Comparison of ENCODE assay signal across 14 cellular contexts in genomic region chr18:59718108-59719057, GRCh38. TPM values are rescaled to one million over a fixed set of nuclear protein-coding genes. Genes with fewer than 3 reads are reported as not detected.
DNase-seq lines count a peak whose midpoint lies in the region; ATAC-seq and TF ChIP-seq lines count a peak whose summit lies in the region.
"Had no signal": no experiment of that assay in that cellular context is flagged by ENCODE, and none has a peak within 500 bp of the region (broad histone marks: within the 10 kb centered on the region; RNA-seq: fewer than 3 reads in every experiment).

No MANE protein-coding gene starts in this region.

- peak overlapping the region; percentile 97 for H3K4ac ChIP-seq in IMR-90 (ENCODE audit: low read depth, low read length)

- 38% methylated on average over 3 of the region's 7 CpGs; no CpG with 5 or more reads in 1 of the 2 experiments for WGBS in IMR-90 (ENCODE audit: extremely low coverage in 2 of 2, insufficient read length in 1 of 2), 2 experiments

- peaks cover 29% of the 10 kb centered on the region for H3K9me1 ChIP-seq in IMR-90 (ENCODE audit: insufficient read depth, low read length)

- BruUV-seq in IMR-90 (replicated peaks; lab: Mats Ljungman, UMichigan): no TSS peak

- peak overlapping the region; percentile 93 for H2AK5ac ChIP-seq in IMR-90 (ENCODE audit: low read depth, low read length)

- H3K27ac ChIP-seq in IMR-90 (ENCODE audit: insufficient read depth, low read length): peak overlapping the region; percentile 58
- peak overlapping the region; percentile 55 for H3K27ac ChIP-seq in brain microvascular endothelial cell
- H3K27ac ChIP-seq: SK-N-MC had no signal

- peak; percentile 62 for ATAC-seq in IMR-90 (ENCODE audit: low read depth)
- ATAC-seq in GM19455 (IDR thresholded peaks at IDR 0.05; ENCODE audit: unreplicated experiment): no peak
- no peak for ATAC-seq in HG02763 (IDR thresholded peaks at IDR 0.05; ENCODE audit: unreplicated experiment)
- ATAC-seq: stimulated activated memory B cell treated with anti-CD40 and anti-IgM and Interleukin-4, amounts not matched to agents 10 μg/mL and 1 μg/mL and 100 μg/mL, for 72 hours had no signal

- TF ChIP-seq POLR2A in IMR-90 (IDR thresholded peaks at IDR 0.05; ENCODE audit: low read depth, low read length): no peak

- intact Hi-C loops in IMR-90 (cut with micrococcal nuclease): loop anchor here (5.0 kb wide), 1 partner anchor 179 kb away; the partner anchor contains the start of gene PMAIP1

- TF ChIP-seq RAD21 in IMR-90 (IDR thresholded peaks at IDR 0.05; ENCODE audit: low read length): no peak

- H2BK5ac ChIP-seq in IMR-90 (ENCODE audit: low read depth, low read length, poor library complexity, severe bottlenecking): peak overlapping the region; percentile 98

- peak overlapping the region; percentile 86 for H3K56ac ChIP-seq in IMR-90 (ENCODE audit: extremely low read depth, insufficient read depth, low read length)

- peak overlapping the region; percentile 56; the same call in 1 of the 2 replicates for H3K9ac ChIP-seq in IMR-90 (ENCODE audit: low read depth, low read length)

- DNase-seq in AG08396 (ENCODE audit: low spot score): peak; percentile 86
- DNase-seq in IMR-90: peak; percentile 95
- DNase-seq in brain microvascular endothelial cell: peak; percentile 84
- peak; percentile 89 for DNase-seq in kidney tubule cell (ENCODE audit: low spot score)
- no peak for DNase-seq in NCI-H1105 treated with DMSO at 0.1 percent for 48 hours (lab: John Stamatoyannopoulos, UW)
- no peak for DNase-seq in iPS-NIHi7 (ENCODE audit: extremely low spot score)
- DNase-seq: CD4-positive, alpha-beta T cell; effector memory CD4-positive, alpha-beta T cell; NCI-H2227 treated with DMSO at 0.1 percent for 48 hours; nephron progenitor cell had no signal

- peak overlapping the region; percentile 99 for H2BK20ac ChIP-seq in IMR-90 (ENCODE audit: low read depth, low read length)

- peak overlapping the region; percentile 96 for H3K23ac ChIP-seq in IMR-90 (ENCODE audit: low read depth, low read length)

- POLR2A ChIA-PET in IMR-90 (lab: Charles Lee; ENCODE audit: unreplicated experiment): interaction anchor here (0.6 to 0.8 kb wide), 3 partner anchors 21 to 259 kb away, joined by 3 to 4 read pairs (median 3); partner anchors contain the start of gene CCBE1

- H4K91ac ChIP-seq in IMR-90 (ENCODE audit: insufficient read depth, low read depth, low read length): peak overlapping the region; percentile 98

- peak overlapping the region; percentile 93 to 97 for H4K8ac ChIP-seq in IMR-90 (ENCODE audit: low read depth in 2 of 2, low read length in 2 of 2)

- dilution Hi-C loops in IMR-90 (cut with HindIII; ENCODE audit: low sequenced_read_pairs, unreplicated experiment): no loop called here

- CTCF ChIA-PET in IMR-90 (lab: Yijun Ruan, JAX): interaction anchor here (1.0 to 2.1 kb wide), 4 partner anchors 21 to 106 kb away, joined by 3 to 9 read pairs (median 4); partner anchors contain the start of gene CCBE1

- H3K79me1 ChIP-seq in IMR-90 (ENCODE audit: low read depth in 1 of 2, low read length in 2 of 2): peaks cover 0 to 12% of the 10 kb centered on the region in 2 experiments; a peak in 2 of 4 replicates

- H3K4me3 ChIP-seq in IMR-90 (ENCODE audit: insufficient read depth, low read depth, low read length) (no peak overlapping the region), brain microvascular endothelial cell (ENCODE audit: low read depth, low read length) (no peak overlapping the region)
- H3K4me3 ChIP-seq: SK-N-MC had no signal

- H4K5ac ChIP-seq in IMR-90 (ENCODE audit: low read depth, low read length): peak overlapping the region; percentile 97

- peak overlapping the region; percentile 24; the same call in 1 of the 2 replicates for H3K4me2 ChIP-seq in IMR-90 (ENCODE audit: low read depth, low read length)

- H3K14ac ChIP-seq in IMR-90 (replicated peaks; ENCODE audit: low read depth, low read length): peak overlapping the region; percentile 97

- H3K27me3 ChIP-seq in IMR-90 (ENCODE audit: control insufficient read depth, insufficient read depth, low read length): no peaks in the 10 kb centered on the region
- no peaks in the 10 kb centered on the region for H3K27me3 ChIP-seq in brain microvascular endothelial cell (replicated peaks)

- H3K9me3 ChIP-seq in IMR-90 (ENCODE audit: control insufficient read depth, insufficient read depth, low read length): 0 out of 2 replicates have a peak, but pooled peaks cover 3% of the 10 kb centered on the region

- H2AK9ac ChIP-seq in IMR-90 (replicated peaks; ENCODE audit: low read depth, low read length, poor library complexity): peak overlapping the region; percentile 86

- H2BK120ac ChIP-seq in IMR-90 (ENCODE audit: low read depth, low read length): peak overlapping the region; percentile 99

- H3K36me3 ChIP-seq in IMR-90 (ENCODE audit: control insufficient read depth, insufficient read depth, low read length) (no peaks in the 10 kb centered on the region), brain microvascular endothelial cell (replicated peaks) (no peaks in the 10 kb centered on the region)

- H2BK15ac ChIP-seq in IMR-90 (ENCODE audit: low read depth, low read length): peak overlapping the region; percentile 97

- no peak for TF ChIP-seq CTCF in IMR-90 (conservative IDR thresholded peaks at IDR 0.05; ENCODE audit: low read depth, low read length)
- no peak for TF ChIP-seq CTCF in brain microvascular endothelial cell (IDR thresholded peaks at IDR 0.05; ENCODE audit: low read depth, low read length, missing control alignments)

- peak overlapping the region; percentile 45 for H2AFZ ChIP-seq in IMR-90 (replicated peaks; ENCODE audit: low read length, poor library complexity)

- no peaks in the 10 kb centered on the region for H4K20me1 ChIP-seq in IMR-90 (ENCODE audit: insufficient read depth, low read length)

- peaks cover 37% of the 10 kb centered on the region for H3K4me1 ChIP-seq in IMR-90 (ENCODE audit: control insufficient read depth, insufficient read depth, low read length)

- in situ Hi-C loops in IMR-90 (cut with MboI; ENCODE audit: low sequenced_read_pairs): no loop called here
- in situ Hi-C loops in brain microvascular endothelial cell (cut with HindIII; ENCODE audit: low pct_ligation_motif_present, low sequenced_read_pairs): no loop called here

- H3K18ac ChIP-seq in IMR-90 (ENCODE audit: low read depth, low read length): peak overlapping the region; percentile 96

TF ChIP-seq in IMR-90, 13 proteins besides CTCF, POLR2A, EP300 and RAD21:
- TF ChIP-seq RCOR1 (IDR thresholded peaks at IDR 0.05; ENCODE audit: insufficient replicate concordance, low read length) (peak; percentile 81), FOS (IDR thresholded peaks at IDR 0.05; ENCODE audit: low read depth, low read length) (peak; percentile 64), MAFK (IDR thresholded peaks at IDR 0.05; ENCODE audit: low read depth, low read length) (no peak)
- TF ChIP-seq, protein P1, sequence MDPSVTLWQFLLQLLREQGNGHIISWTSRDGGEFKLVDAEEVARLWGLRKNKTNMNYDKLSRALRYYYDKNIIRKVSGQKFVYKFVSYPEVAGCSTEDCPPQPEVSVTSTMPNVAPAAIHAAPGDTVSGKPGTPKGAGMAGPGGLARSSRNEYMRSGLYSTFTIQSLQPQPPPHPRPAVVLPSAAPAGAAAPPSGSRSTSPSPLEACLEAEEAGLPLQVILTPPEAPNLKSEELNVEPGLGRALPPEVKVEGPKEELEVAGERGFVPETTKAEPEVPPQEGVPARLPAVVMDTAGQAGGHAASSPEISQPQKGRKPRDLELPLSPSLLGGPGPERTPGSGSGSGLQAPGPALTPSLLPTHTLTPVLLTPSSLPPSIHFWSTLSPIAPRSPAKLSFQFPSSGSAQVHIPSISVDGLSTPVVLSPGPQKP (IDR thresholded peaks at IDR 0.05; ENCODE audit: borderline replicate concordance, low read depth, low read length): no peak

RNA-seq across cellular contexts. Expression of gene CCBE1, which starts 21.2 kb away (rescaled TPM):
- total RNA-seq in IMR-90 (2012; rRNA removed): 93.9 and 148 TPM in 2 replicates
- polyA plus RNA-seq in IMR-90 (2012; rRNA removed): 64.8 and 65.1 TPM in 2 replicates
- polyA plus RNA-seq in IMR-90 (2012; cell fraction: cytosol; rRNA removed): 37.7 and 114 TPM in 2 replicates
- polyA plus RNA-seq in IMR-90 (2012; cell fraction: nucleus; rRNA removed; ENCODE audit: low replicate concordance): 22.9 and 25.9 TPM in 2 replicates
- total RNA-seq: CD4-positive, alpha-beta T cell had no signal

Comparison
In these comparisons a context has a peak if more than half of its experiments do, and no peak if none do; other contexts are left out.
1. DNase-seq: peak in AG08396 (single experiment), IMR-90 (single experiment), brain microvascular endothelial cell (single experiment) and kidney tubule cell (single experiment); none in NCI-H1105 treated with DMSO at 0.1 percent for 48 hours (single experiment) and iPS-NIHi7 (single experiment).